Comparison of ENCODE assay signal across 1 cellular context in the genomic region with DNA sequence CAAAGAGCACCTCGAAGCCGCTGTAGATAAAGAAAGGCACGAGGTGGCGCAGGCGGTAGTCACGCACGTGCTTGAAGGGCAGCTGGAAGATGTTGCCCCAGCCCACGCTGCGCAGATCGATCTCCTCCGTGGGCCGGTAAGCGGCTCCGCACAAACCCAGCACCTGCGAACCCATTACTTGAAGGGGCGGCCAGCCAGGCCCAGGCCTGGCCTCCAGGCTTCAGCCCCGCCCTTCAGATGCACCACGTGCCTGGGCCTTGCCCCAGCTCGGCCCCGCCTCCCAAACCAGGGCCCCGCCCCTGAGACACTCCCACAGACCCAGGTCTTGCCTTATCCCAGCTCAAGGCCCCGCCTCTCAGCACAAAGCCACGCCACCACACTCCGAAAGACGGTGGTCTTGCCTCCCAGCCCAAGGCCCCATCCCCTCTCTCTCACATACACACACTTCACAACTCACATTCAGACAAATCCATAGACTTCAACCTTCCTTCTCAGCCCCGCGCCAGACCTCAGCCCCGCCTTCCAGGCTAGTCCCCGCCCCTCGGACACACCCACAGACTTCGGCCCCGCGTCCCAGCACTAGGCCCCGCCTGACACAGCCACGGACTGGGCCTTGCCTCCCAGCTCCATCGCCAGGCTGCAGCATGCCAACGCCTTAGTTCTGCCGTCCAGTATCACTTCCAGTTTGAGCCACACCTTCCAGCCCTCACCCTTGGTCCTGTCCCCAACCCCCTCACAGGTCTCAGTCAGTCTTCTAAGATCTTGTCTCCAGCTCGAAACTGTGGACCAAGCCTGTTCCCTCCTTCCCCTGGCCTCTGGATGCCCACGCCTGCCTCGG.
TF ChIP-seq lines count a peak whose summit lies in the region.

No MANE protein-coding gene starts in this region.

TF ChIP-seq in K562, 482 proteins besides CTCF, POLR2A, EP300 and RAD21 (continued from another document and continues in another):
- TF ChIP-seq ZNF280A (IDR thresholded peaks at IDR 0.05; ENCODE audit: low read depth, partially characterized antibody) (no peak), ATF1 (CRISPR knock-in tag; IDR thresholded peaks at IDR 0.05) (no peak), ATF1 (tag; IDR thresholded peaks at IDR 0.05) (peak; percentile 35; the same call in 1 of the 2 replicates), POLR3G (IDR thresholded peaks at IDR 0.05; ENCODE audit: extremely low read depth, insufficient read length, insufficient replicate concordance) (no peak), FOXK1 (CRISPR knock-in tag; IDR thresholded peaks at IDR 0.05; ENCODE audit: borderline replicate concordance) (no peak), OTX1 (CRISPR knock-in tag; IDR thresholded peaks at IDR 0.05) (peak; percentile 53; the same call in 1 of the 2 replicates), RAD51 (IDR thresholded peaks at IDR 0.05; ENCODE audit: borderline replicate concordance, low read depth) (peak; percentile 94), KLF6 (CRISPR knock-in tag; IDR thresholded peaks at IDR 0.05; ENCODE audit: borderline replicate concordance) (no peak), HMGN3 (IDR thresholded peaks at IDR 0.05; ENCODE audit: borderline replicate concordance, extremely low read depth, insufficient read length, low read depth, low read length) (peak; percentile 43), PHTF2 (CRISPR knock-in tag; IDR thresholded peaks at IDR 0.05) (no peak), RB1 (IDR thresholded peaks at IDR 0.05; ENCODE audit: low read depth) (peak; percentile 7; the same call in 1 of the 2 replicates), HNRNPLL (IDR thresholded peaks at IDR 0.05; ENCODE audit: low read depth, low read length, poor library complexity, severe bottlenecking) (no peak), NR4A1 (CRISPR knock-in tag; IDR thresholded peaks at IDR 0.05) (no peak), NR4A1 (tag; IDR thresholded peaks at IDR 0.05) (no peak), HDGF (IDR thresholded peaks at IDR 0.05) (peak; percentile 91; the same call in 1 of the 2 replicates), GABPB1 (CRISPR knock-in tag; IDR thresholded peaks at IDR 0.05) (peak; percentile 32; the same call in 1 of the 2 replicates), NBN (IDR thresholded peaks at IDR 0.05; ENCODE audit: low read depth) (peak; percentile 18; the same call in 1 of the 2 replicates), RREB1 (CRISPR knock-in tag; IDR thresholded peaks at IDR 0.05) (no peak), KDM5B (IDR thresholded peaks at IDR 0.05; ENCODE audit: insufficient replicate concordance, low read depth, low read length) (peak; percentile 34), ZEB2 (IDR thresholded peaks at IDR 0.05) (0 out of 2 replicates have a peak, but pooled peaks have one; percentile 10), SP1 (CRISPR knock-in tag; IDR thresholded peaks at IDR 0.05) (peak; percentile 97), ARID3B (CRISPR knock-in tag; IDR thresholded peaks at IDR 0.05; ENCODE audit: borderline replicate concordance) (no peak), FOXA3 (CRISPR knock-in tag; conservative IDR thresholded peaks at IDR 0.05 in 1 of 2, IDR thresholded peaks at IDR 0.05 in 1 of 2) (0 out of 4 replicates have a peak, but pooled peaks of 1 of the 2 experiments have one; percentile 10), ARHGAP35 (IDR thresholded peaks at IDR 0.05; ENCODE audit: partially characterized antibody) (no peak), ZNF431 (CRISPR knock-in tag; IDR thresholded peaks at IDR 0.05) (peak; percentile 57; the same call in 1 of the 2 replicates)
- TF ChIP-seq, protein P1, sequence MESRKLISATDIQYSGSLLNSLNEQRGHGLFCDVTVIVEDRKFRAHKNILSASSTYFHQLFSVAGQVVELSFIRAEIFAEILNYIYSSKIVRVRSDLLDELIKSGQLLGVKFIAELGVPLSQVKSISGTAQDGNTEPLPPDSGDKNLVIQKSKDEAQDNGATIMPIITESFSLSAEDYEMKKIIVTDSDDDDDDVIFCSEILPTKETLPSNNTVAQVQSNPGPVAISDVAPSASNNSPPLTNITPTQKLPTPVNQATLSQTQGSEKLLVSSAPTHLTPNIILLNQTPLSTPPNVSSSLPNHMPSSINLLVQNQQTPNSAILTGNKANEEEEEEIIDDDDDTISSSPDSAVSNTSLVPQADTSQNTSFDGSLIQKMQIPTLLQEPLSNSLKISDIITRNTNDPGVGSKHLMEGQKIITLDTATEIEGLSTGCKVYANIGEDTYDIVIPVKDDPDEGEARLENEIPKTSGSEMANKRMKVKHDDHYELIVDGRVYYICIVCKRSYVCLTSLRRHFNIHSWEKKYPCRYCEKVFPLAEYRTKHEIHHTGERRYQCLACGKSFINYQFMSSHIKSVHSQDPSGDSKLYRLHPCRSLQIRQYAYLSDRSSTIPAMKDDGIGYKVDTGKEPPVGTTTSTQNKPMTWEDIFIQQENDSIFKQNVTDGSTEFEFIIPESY (CRISPR knock-in tag; IDR thresholded peaks at IDR 0.05), result peak; percentile 98
- TF ChIP-seq, protein P2, sequence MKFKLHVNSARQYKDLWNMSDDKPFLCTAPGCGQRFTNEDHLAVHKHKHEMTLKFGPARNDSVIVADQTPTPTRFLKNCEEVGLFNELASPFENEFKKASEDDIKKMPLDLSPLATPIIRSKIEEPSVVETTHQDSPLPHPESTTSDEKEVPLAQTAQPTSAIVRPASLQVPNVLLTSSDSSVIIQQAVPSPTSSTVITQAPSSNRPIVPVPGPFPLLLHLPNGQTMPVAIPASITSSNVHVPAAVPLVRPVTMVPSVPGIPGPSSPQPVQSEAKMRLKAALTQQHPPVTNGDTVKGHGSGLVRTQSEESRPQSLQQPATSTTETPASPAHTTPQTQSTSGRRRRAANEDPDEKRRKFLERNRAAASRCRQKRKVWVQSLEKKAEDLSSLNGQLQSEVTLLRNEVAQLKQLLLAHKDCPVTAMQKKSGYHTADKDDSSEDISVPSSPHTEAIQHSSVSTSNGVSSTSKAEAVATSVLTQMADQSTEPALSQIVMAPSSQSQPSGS (CRISPR knock-in tag; IDR thresholded peaks at IDR 0.05), result no peak
- TF ChIP-seq, protein P3, sequence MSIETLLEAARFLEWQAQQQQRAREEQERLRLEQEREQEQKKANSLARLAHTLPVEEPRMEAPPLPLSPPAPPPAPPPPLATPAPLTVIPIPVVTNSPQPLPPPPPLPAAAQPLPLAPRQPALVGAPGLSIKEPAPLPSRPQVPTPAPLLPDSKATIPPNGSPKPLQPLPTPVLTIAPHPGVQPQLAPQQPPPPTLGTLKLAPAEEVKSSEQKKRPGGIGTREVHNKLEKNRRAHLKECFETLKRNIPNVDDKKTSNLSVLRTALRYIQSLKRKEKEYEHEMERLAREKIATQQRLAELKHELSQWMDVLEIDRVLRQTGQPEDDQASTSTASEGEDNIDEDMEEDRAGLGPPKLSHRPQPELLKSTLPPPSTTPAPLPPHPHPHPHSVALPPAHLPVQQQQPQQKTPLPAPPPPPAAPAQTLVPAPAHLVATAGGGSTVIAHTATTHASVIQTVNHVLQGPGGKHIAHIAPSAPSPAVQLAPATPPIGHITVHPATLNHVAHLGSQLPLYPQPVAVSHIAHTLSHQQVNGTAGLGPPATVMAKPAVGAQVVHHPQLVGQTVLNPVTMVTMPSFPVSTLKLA (conservative IDR thresholded peaks at IDR 0.05), result peak; percentile 93 to 95
- TF ChIP-seq, protein P4, sequence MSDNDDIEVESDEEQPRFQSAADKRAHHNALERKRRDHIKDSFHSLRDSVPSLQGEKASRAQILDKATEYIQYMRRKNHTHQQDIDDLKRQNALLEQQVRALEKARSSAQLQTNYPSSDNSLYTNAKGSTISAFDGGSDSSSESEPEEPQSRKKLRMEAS (CRISPR knock-in tag; IDR thresholded peaks at IDR 0.05), result peak; percentile 95
- TF ChIP-seq, protein P5, sequence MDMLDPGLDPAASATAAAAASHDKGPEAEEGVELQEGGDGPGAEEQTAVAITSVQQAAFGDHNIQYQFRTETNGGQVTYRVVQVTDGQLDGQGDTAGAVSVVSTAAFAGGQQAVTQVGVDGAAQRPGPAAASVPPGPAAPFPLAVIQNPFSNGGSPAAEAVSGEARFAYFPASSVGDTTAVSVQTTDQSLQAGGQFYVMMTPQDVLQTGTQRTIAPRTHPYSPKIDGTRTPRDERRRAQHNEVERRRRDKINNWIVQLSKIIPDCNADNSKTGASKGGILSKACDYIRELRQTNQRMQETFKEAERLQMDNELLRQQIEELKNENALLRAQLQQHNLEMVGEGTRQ (CRISPR knock-in tag; IDR thresholded peaks at IDR 0.05), result peak; percentile 98
- TF ChIP-seq, protein P6, sequence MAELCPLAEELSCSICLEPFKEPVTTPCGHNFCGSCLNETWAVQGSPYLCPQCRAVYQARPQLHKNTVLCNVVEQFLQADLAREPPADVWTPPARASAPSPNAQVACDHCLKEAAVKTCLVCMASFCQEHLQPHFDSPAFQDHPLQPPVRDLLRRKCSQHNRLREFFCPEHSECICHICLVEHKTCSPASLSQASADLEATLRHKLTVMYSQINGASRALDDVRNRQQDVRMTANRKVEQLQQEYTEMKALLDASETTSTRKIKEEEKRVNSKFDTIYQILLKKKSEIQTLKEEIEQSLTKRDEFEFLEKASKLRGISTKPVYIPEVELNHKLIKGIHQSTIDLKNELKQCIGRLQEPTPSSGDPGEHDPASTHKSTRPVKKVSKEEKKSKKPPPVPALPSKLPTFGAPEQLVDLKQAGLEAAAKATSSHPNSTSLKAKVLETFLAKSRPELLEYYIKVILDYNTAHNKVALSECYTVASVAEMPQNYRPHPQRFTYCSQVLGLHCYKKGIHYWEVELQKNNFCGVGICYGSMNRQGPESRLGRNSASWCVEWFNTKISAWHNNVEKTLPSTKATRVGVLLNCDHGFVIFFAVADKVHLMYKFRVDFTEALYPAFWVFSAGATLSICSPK (IDR thresholded peaks at IDR 0.05; ENCODE audit: borderline replicate concordance), result no peak
- TF ChIP-seq, protein P7, sequence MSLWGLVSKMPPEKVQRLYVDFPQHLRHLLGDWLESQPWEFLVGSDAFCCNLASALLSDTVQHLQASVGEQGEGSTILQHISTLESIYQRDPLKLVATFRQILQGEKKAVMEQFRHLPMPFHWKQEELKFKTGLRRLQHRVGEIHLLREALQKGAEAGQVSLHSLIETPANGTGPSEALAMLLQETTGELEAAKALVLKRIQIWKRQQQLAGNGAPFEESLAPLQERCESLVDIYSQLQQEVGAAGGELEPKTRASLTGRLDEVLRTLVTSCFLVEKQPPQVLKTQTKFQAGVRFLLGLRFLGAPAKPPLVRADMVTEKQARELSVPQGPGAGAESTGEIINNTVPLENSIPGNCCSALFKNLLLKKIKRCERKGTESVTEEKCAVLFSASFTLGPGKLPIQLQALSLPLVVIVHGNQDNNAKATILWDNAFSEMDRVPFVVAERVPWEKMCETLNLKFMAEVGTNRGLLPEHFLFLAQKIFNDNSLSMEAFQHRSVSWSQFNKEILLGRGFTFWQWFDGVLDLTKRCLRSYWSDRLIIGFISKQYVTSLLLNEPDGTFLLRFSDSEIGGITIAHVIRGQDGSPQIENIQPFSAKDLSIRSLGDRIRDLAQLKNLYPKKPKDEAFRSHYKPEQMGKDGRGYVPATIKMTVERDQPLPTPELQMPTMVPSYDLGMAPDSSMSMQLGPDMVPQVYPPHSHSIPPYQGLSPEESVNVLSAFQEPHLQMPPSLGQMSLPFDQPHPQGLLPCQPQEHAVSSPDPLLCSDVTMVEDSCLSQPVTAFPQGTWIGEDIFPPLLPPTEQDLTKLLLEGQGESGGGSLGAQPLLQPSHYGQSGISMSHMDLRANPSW (CRISPR knock-in tag; IDR thresholded peaks at IDR 0.05), result 0 out of 2 replicates have a peak, but pooled peaks have one; percentile 33
